In the genomic region with DNA sequence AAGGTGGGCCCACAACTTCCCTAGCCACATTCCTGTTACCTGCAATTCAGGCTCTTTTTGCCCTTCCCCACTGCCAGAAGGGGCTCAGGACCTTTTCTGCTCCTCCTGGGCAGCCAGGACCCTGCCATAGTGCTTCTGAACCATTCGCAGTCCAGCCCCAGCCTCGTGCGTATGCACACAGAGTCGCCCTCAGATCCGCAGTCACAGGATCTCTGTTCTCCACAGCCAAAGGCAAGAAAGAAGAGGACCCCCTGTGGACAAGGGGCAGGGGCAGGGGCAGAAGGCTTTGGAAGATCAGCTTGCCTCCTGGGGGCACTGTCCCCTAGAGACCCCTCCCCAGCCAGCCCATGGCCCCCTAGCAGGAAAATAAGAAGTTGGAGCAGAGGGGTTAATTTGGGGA, we compare ENCODE assay signal across 19 cellular contexts.
DNase-seq lines count a peak whose midpoint lies in the region; ATAC-seq and TF ChIP-seq lines count a peak whose summit lies in the region.
"Had no signal": no experiment of that assay in that cellular context is flagged by ENCODE, and none has a peak within 500 bp of the region (broad histone marks: within the 10 kb centered on the region; RNA-seq: fewer than 3 reads in every experiment).

No MANE protein-coding gene starts in this region.

- peaks cover 22% of the 10 kb centered on the region for H3K27me3 Mint-ChIP-seq in GM23338 (ENCODE audit: insufficient read depth, low read depth, poor library complexity)
- no peaks in the 10 kb centered on the region for H3K27me3 Mint-ChIP-seq in WTC11 (ENCODE audit: low read depth)
- H3K27me3 Mint-ChIP-seq in neural progenitor cell (ENCODE audit: insufficient read depth, low read depth): peaks cover 9% of the 10 kb centered on the region

- H2AFZ ChIP-seq in GM23338: peak overlapping the region; percentile 63
- H2AFZ ChIP-seq in neural progenitor cell (replicated peaks): no peak overlapping the region

- no peak overlapping the region for H3K27ac Mint-ChIP-seq in GM23338
- peak overlapping the region; percentile 37; the same call in 1 of the 2 replicates for H3K27ac Mint-ChIP-seq in WTC11
- peak overlapping the region; percentile 59 for H3K27ac Mint-ChIP-seq in neural progenitor cell
- H3K27ac Mint-ChIP-seq: B cell; CD4-positive, CD25-positive, alpha-beta regulatory T cell; CD8-positive, alpha-beta T cell; HFFc6 had no signal

- H3K27ac ChIP-seq in GM23338 (ENCODE audit: low read depth) (no peak overlapping the region), neural progenitor cell (no peak overlapping the region)
- H3K27ac ChIP-seq: 22Rv1, BLaER1, C4-2B had no signal

- H3K4me2 ChIP-seq in GM23338: no peak overlapping the region
- peak overlapping the region; percentile 14 for H3K4me2 ChIP-seq in neural progenitor cell
- H3K4me2 ChIP-seq: BLaER1 had no signal

- H3K36me3 Mint-ChIP-seq in GM23338 (ENCODE audit: low read depth) (no peaks in the 10 kb centered on the region), WTC11 (no peaks in the 10 kb centered on the region), neural progenitor cell (no peaks in the 10 kb centered on the region)
- H3K36me3 Mint-ChIP-seq: CD4-positive, CD25-positive, alpha-beta regulatory T cell; CD8-positive, alpha-beta T cell had no signal

- H3K9me3 Mint-ChIP-seq in GM23338 (no peaks in the 10 kb centered on the region), WTC11 (no peaks in the 10 kb centered on the region), neural progenitor cell (no peaks in the 10 kb centered on the region)
- H3K9me3 Mint-ChIP-seq: CD8-positive, alpha-beta T cell; HFFc6 had no signal

- DNase-seq in GM23338 (ENCODE audit: low spot score) (no peak), WTC11 (ENCODE audit: low spot score) (no peak), neural progenitor cell (ENCODE audit: low spot score) (peak; percentile 56), HuH-7.5 (ENCODE audit: low spot score) (no peak), GM19238 (ENCODE audit: insufficient read length, low spot score) (no peak), kidney glomerular epithelial cell (lab: John Stamatoyannopoulos, UW) (no peak)
- DNase-seq: Caco-2; CD4-positive, CD25-positive, alpha-beta regulatory T cell; CD8-positive, alpha-beta T cell; DMS153; DND-41; HFFc6 had no signal

- CTCF ChIA-PET in WTC11 (lab: Charles Lee): interaction anchor here (1.3 to 3.6 kb wide), 5 partner anchors 11 to 103 kb away, joined by 3 to 25 read pairs (median 5); no protein-coding TSS in a partner anchor

- H3K9me3 ChIP-seq in iPS-15b (ENCODE audit: control insufficient read depth, insufficient read depth, low read length) (no peaks in the 10 kb centered on the region), neural progenitor cell (ENCODE audit: low read depth) (no peaks in the 10 kb centered on the region)
- H3K9me3 ChIP-seq: BLaER1, Caco-2, HAP-1 had no signal

- no peaks in the 10 kb centered on the region for H3K36me3 ChIP-seq in GM23338 (ENCODE audit: insufficient read depth)
- no peaks in the 10 kb centered on the region for H3K36me3 ChIP-seq in iPS-15b (ENCODE audit: control insufficient read depth, insufficient read depth, low read length)
- no peaks in the 10 kb centered on the region for H3K36me3 ChIP-seq in neural progenitor cell
- H3K36me3 ChIP-seq: BLaER1, HAP-1 had no signal

- no peak overlapping the region for H3K4me3 ChIP-seq in GM23338
- no peak overlapping the region for H3K4me3 ChIP-seq in iPS-15b (ENCODE audit: low read depth, low read length)
- no peak overlapping the region for H3K4me3 ChIP-seq in neural progenitor cell
- H3K4me3 ChIP-seq: BLaER1, HAP-1 had no signal

- no peak overlapping the region for H3K4me3 Mint-ChIP-seq in GM23338
- no peak overlapping the region for H3K4me3 Mint-ChIP-seq in WTC11
- no peak overlapping the region for H3K4me3 Mint-ChIP-seq in neural progenitor cell
- H3K4me3 Mint-ChIP-seq: B cell; CD4-positive, CD25-positive, alpha-beta regulatory T cell; CD8-positive, alpha-beta T cell; HFFc6 had no signal

- POLR2A ChIA-PET in WTC11 (lab: Charles Lee): interaction anchor here (1.2 kb wide), 1 partner anchor 12 kb away, joined by 3 read pairs; no protein-coding TSS in a partner anchor

- H3K79me2 ChIP-seq in GM23338 (replicated peaks; ENCODE audit: insufficient read depth) (no peaks in the 10 kb centered on the region), neural progenitor cell (ENCODE audit: low read depth) (no peaks in the 10 kb centered on the region)

- H3K9me2 ChIP-seq in GM23338 (ENCODE audit: insufficient read depth): no peaks in the 10 kb centered on the region

- peaks cover 33% of the 10 kb centered on the region for H3K4me1 Mint-ChIP-seq in GM23338
- H3K4me1 Mint-ChIP-seq in WTC11: peaks cover 27% of the 10 kb centered on the region
- H3K4me1 Mint-ChIP-seq in neural progenitor cell: peaks cover 29% of the 10 kb centered on the region
- H3K4me1 Mint-ChIP-seq: B cell had no signal

- ATAC-seq in GM23338: peak; percentile 68
- peak; percentile 41 for ATAC-seq in WTC11
- ATAC-seq in HG03108 (IDR thresholded peaks at IDR 0.05; ENCODE audit: unreplicated experiment): no peak
- ATAC-seq: CD8-positive, alpha-beta T cell had no signal

- H4K20me1 ChIP-seq in GM23338 (replicated peaks; ENCODE audit: insufficient read depth): no peaks in the 10 kb centered on the region
- no peaks in the 10 kb centered on the region for H4K20me1 ChIP-seq in neural progenitor cell (ENCODE audit: low read depth)
- H4K20me1 ChIP-seq: BLaER1 had no signal

- peaks cover 17% of the 10 kb centered on the region for H3K4me1 ChIP-seq in GM23338 (ENCODE audit: insufficient read depth)
- H3K4me1 ChIP-seq in iPS-15b (ENCODE audit: control insufficient read depth, insufficient read depth, low read length): peaks cover 6% of the 10 kb centered on the region
- H3K4me1 ChIP-seq in neural progenitor cell: peaks cover 15% of the 10 kb centered on the region
- H3K4me1 ChIP-seq: BLaER1, Caco-2, HAP-1 had no signal

- H3F3A ChIP-seq in GM23338 (replicated peaks; ENCODE audit: low read depth) (no peaks in the 10 kb centered on the region), neural progenitor cell (ENCODE audit: low read depth) (peaks cover 5% of the 10 kb centered on the region)

- H3K27me3 ChIP-seq in GM23338 (ENCODE audit: insufficient read depth): no peaks in the 10 kb centered on the region
- H3K27me3 ChIP-seq in iPS-15b (ENCODE audit: control insufficient read depth, insufficient read depth, low read length): no peaks in the 10 kb centered on the region
- no peaks in the 10 kb centered on the region for H3K27me3 ChIP-seq in neural progenitor cell
- H3K27me3 ChIP-seq: BLaER1 had no signal

- TF ChIP-seq CTCF in GM23338 (conservative IDR thresholded peaks at IDR 0.05; ENCODE audit: low read depth in 2 of 2): no peak
- TF ChIP-seq CTCF in WTC11 (IDR thresholded peaks at IDR 0.05): no peak
- TF ChIP-seq CTCF in neural progenitor cell (IDR thresholded peaks at IDR 0.05): no peak

- peak overlapping the region; percentile 54 for H3K9ac ChIP-seq in iPS-15b (ENCODE audit: low read depth, low read length)
- H3K9ac ChIP-seq in neural progenitor cell: no peak overlapping the region
- H3K9ac ChIP-seq: BLaER1 had no signal

TF ChIP-seq in GM23338, 12 proteins besides CTCF, POLR2A, EP300 and RAD21 (continues in another document):
- TF ChIP-seq ZNF331 (CRISPR knock-in tag; IDR thresholded peaks at IDR 0.05; ENCODE audit: low read depth) (no peak), ZNF114 (CRISPR knock-in tag; IDR thresholded peaks at IDR 0.05) (no peak), CREB1 (CRISPR knock-in tag; IDR thresholded peaks at IDR 0.05; ENCODE audit: low read depth) (no peak)

TF ChIP-seq in WTC11, 78 proteins besides CTCF, POLR2A, EP300 and RAD21 (continues in another document):
- TF ChIP-seq GABPB1 (CRISPR knock-in tag; IDR thresholded peaks at IDR 0.05) (no peak), RORB (CRISPR knock-in tag; IDR thresholded peaks at IDR 0.05) (no peak), OVOL2 (CRISPR knock-in tag; IDR thresholded peaks at IDR 0.05; ENCODE audit: borderline replicate concordance) (no peak), PRRX2 (CRISPR knock-in tag; IDR thresholded peaks at IDR 0.05) (no peak), TEAD1 (CRISPR knock-in tag; IDR thresholded peaks at IDR 0.05) (no peak), ZNF396 (CRISPR knock-in tag; IDR thresholded peaks at IDR 0.05; ENCODE audit: borderline replicate concordance) (no peak), JAZF1 (CRISPR knock-in tag; IDR thresholded peaks at IDR 0.05) (no peak), MYBL2 (CRISPR knock-in tag; IDR thresholded peaks at IDR 0.05) (no peak), IRF2 (CRISPR knock-in tag; IDR thresholded peaks at IDR 0.05; ENCODE audit: borderline replicate concordance, low read depth) (no peak)
- TF ChIP-seq, protein P1, sequence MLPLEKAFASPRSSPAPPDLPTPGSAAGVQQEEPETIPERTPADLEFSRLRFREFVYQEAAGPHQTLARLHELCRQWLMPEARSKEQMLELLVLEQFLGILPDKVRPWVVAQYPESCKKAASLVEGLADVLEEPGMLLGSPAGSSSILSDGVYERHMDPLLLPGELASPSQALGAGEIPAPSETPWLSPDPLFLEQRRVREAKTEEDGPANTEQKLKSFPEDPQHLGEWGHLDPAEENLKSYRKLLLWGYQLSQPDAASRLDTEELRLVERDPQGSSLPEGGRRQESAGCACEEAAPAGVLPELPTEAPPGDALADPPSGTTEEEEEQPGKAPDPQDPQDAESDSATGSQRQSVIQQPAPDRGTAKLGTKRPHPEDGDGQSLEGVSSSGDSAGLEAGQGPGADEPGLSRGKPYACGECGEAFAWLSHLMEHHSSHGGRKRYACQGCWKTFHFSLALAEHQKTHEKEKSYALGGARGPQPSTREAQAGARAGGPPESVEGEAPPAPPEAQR (CRISPR knock-in tag; IDR thresholded peaks at IDR 0.05): no peak
- TF ChIP-seq, protein P2, sequence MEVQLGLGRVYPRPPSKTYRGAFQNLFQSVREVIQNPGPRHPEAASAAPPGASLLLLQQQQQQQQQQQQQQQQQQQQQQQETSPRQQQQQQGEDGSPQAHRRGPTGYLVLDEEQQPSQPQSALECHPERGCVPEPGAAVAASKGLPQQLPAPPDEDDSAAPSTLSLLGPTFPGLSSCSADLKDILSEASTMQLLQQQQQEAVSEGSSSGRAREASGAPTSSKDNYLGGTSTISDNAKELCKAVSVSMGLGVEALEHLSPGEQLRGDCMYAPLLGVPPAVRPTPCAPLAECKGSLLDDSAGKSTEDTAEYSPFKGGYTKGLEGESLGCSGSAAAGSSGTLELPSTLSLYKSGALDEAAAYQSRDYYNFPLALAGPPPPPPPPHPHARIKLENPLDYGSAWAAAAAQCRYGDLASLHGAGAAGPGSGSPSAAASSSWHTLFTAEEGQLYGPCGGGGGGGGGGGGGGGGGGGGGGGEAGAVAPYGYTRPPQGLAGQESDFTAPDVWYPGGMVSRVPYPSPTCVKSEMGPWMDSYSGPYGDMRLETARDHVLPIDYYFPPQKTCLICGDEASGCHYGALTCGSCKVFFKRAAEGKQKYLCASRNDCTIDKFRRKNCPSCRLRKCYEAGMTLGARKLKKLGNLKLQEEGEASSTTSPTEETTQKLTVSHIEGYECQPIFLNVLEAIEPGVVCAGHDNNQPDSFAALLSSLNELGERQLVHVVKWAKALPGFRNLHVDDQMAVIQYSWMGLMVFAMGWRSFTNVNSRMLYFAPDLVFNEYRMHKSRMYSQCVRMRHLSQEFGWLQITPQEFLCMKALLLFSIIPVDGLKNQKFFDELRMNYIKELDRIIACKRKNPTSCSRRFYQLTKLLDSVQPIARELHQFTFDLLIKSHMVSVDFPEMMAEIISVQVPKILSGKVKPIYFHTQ (CRISPR knock-in tag; IDR thresholded peaks at IDR 0.05): no peak
